8 cellular contexts compared by ENCODE assay signal in genomic region chr17:2071024-2071385, GRCh38. TPM values are rescaled to one million over a fixed set of nuclear protein-coding genes. Genes with fewer than 3 reads are reported as not detected.
DNase-seq lines count a peak whose midpoint lies in the region; ATAC-seq and TF ChIP-seq lines count a peak whose summit lies in the region.
"Had no signal": no experiment of that assay in that cellular context is flagged by ENCODE, and none has a peak within 500 bp of the region (broad histone marks: within the 10 kb centered on the region; RNA-seq: fewer than 3 reads in every experiment).

No MANE protein-coding gene starts in this region.

- no peaks in the 10 kb centered on the region for H3K79me2 ChIP-seq in KMS-11 (ENCODE audit: insufficient read depth, low read depth)

- peak overlapping the region; percentile 41; the same call in 1 of the 2 replicates for H3K9ac ChIP-seq in KMS-11

- H3K4me3 Mint-ChIP-seq in endothelial cell (ENCODE audit: unreplicated experiment): no peak overlapping the region

- peak overlapping the region; percentile 89 for H3K4me2 ChIP-seq in KMS-11

- WGBS in adrenal gland, 4 donors: 86 to 92% (median 87%) methylated on average over 6 of the region's 6 CpGs

- H2AFZ ChIP-seq in KMS-11 (ENCODE audit: low read depth): no peak overlapping the region

- H3K9me3 ChIP-seq in adrenal gland (replicated peaks in 1 of 3): no peaks in the 10 kb centered on the region
- no peaks in the 10 kb centered on the region for H3K9me3 ChIP-seq in gastrocnemius medialis

- H3K36me3 ChIP-seq in KMS-11 (ENCODE audit: insufficient read depth): no peaks in the 10 kb centered on the region
- peaks cover 0 to 8% of the 10 kb centered on the region in 2 donors for H3K36me3 ChIP-seq in adrenal gland (replicated peaks in 1 of 2)
- H3K36me3 ChIP-seq in gastrocnemius medialis: peaks cover 0 to 12% of the 10 kb centered on the region in 2 donors

- H3K36me3 Mint-ChIP-seq in endothelial cell (ENCODE audit: low read depth, unreplicated experiment): peaks cover 15% of the 10 kb centered on the region

- no peak overlapping the region for H3K27ac Mint-ChIP-seq in endothelial cell (ENCODE audit: unreplicated experiment)

- no peaks in the 10 kb centered on the region for H3K9me3 Mint-ChIP-seq in endothelial cell (ENCODE audit: unreplicated experiment)

- H3K27me3 Mint-ChIP-seq in endothelial cell (ENCODE audit: unreplicated experiment): peaks cover 5% of the 10 kb centered on the region

- TF ChIP-seq CTCF in KMS-11 (conservative IDR thresholded peaks at IDR 0.05; ENCODE audit: low read depth, low read length): no peak; the same call in none of the 2 replicates
- no peak for TF ChIP-seq CTCF in adrenal gland (IDR thresholded peaks at IDR 0.05)
- no peak for TF ChIP-seq CTCF in gastrocnemius medialis (IDR thresholded peaks at IDR 0.05 in 4 of 5, conservative IDR thresholded peaks at IDR 0.05 in 1 of 5)
- no peak for TF ChIP-seq CTCF in endothelial cell (IDR thresholded peaks at IDR 0.05; ENCODE audit: unreplicated experiment)

- TF ChIP-seq POLR2A in adrenal gland (IDR thresholded peaks at IDR 0.05) (no peak), gastrocnemius medialis (IDR thresholded peaks at IDR 0.05) (no peak)

- H3K27me3 ChIP-seq in KMS-11 (ENCODE audit: insufficient read depth, low read depth) (no peaks in the 10 kb centered on the region), adrenal gland (no peaks in the 10 kb centered on the region), gastrocnemius medialis (no peaks in the 10 kb centered on the region)

- H3K4me3 ChIP-seq in KMS-11 (IDR thresholded peaks at IDR 0.05; ENCODE audit: insufficient read depth, low read depth, low read length) (no peak overlapping the region), adrenal gland (no peak overlapping the region), gastrocnemius medialis (no peak overlapping the region)

- intact Hi-C loops in adrenal gland (cut with DNase I): no loop called here
- intact Hi-C loops in gastrocnemius medialis (cut with DNase I; ENCODE audit: low total_unique reads): no loop called here

- H3K27ac ChIP-seq in KMS-11 (peak overlapping the region; percentile 87), adrenal gland (peak overlapping the region in 4 of 5 donors; percentile 71 to 91 (median 82)), gastrocnemius medialis (peak overlapping the region; percentile 56 to 82 (median 80))

- H3K4me1 ChIP-seq in KMS-11 (ENCODE audit: low read depth, poor library complexity, severe bottlenecking) (peaks cover 46% of the 10 kb centered on the region), adrenal gland (replicated peaks in 1 of 2) (peaks cover 6 to 46% of the 10 kb centered on the region in 2 donors), gastrocnemius medialis (peaks cover 48 to 58% of the 10 kb centered on the region in 2 donors)

- DNase-seq in adrenal gland (no peak), gastrocnemius medialis (no peak), endothelial cell (ENCODE audit: low spot score) (no peak), NCI-H510A treated with DMSO at 0.1 percent for 48 hours (lab: John Stamatoyannopoulos, UW) (no peak)
- DNase-seq: erythroblast, SHP77 had no signal

- in situ Hi-C loops in gastrocnemius medialis (cut with MboI; ENCODE audit: low sequenced_read_pairs in 4 of 4): no loop called here

- no peak for ATAC-seq in gastrocnemius medialis
- no peak for ATAC-seq in GM18519 (IDR thresholded peaks at IDR 0.05; ENCODE audit: low FRiP score, unreplicated experiment)

- peaks cover 38% of the 10 kb centered on the region for H3K4me1 Mint-ChIP-seq in endothelial cell (ENCODE audit: unreplicated experiment)

- no peaks in the 10 kb centered on the region for H4K20me1 ChIP-seq in KMS-11 (ENCODE audit: insufficient read depth)

RNA-seq across cellular contexts. Expression of gene HIC1, which starts 16.1 kb away (rescaled TPM):
- total RNA-seq in adrenal gland: 10 to 100 TPM in 7 of 8 donors, 1 to 10 TPM in 1; 9.8 to 61.8 (median 31.5) TPM
- 10 to 100 TPM in 1 of 3 donors, 1 to 10 TPM in 1, under 1 TPM in 1; 0.92 to 16.7 (median 7.7) TPM for polyA plus RNA-seq in adrenal gland
- total RNA-seq in gastrocnemius medialis: 1 to 10 TPM; 4.6 to 9.6 (median 6.9) TPM
- 0.72 TPM for total RNA-seq in endothelial cell (ENCODE audit: unreplicated experiment)

RNA-seq across cellular contexts. Expression of gene OVCA2, which starts 29.2 kb away (rescaled TPM):
- total RNA-seq in adrenal gland (10 to 100 TPM; 37.2 to 75.9 (median 55.6) TPM), gastrocnemius medialis (10 to 100 TPM; 12.6 to 50.2 (median 34.4) TPM), endothelial cell (ENCODE audit: unreplicated experiment) (32.7 TPM)
- 100 to 1,000 TPM in 2 of 3 donors, 10 to 100 TPM in 1; 57.5 to 155 (median 102) TPM for polyA plus RNA-seq in adrenal gland

RNA-seq across cellular contexts. Expression of gene DPH1, which starts 41.1 kb away (rescaled TPM):
- total RNA-seq in adrenal gland: 10 to 100 TPM; 37.7 to 65.3 (median 57.7) TPM
- 100 to 1,000 TPM in 1 of 3 donors, 10 to 100 TPM in 2; 34.3 to 100 (median 69.7) TPM for polyA plus RNA-seq in adrenal gland
- total RNA-seq in gastrocnemius medialis: 10 to 100 TPM; 47.2 to 59.9 (median 57.7) TPM
- total RNA-seq in endothelial cell (ENCODE audit: unreplicated experiment): 27.1 TPM

RNA-seq across cellular contexts. Expression of gene RTN4RL1, which starts 45.9 kb away (rescaled TPM):
- total RNA-seq in adrenal gland (1 to 10 TPM; 5.1 to 9.4 (median 8.0) TPM), gastrocnemius medialis (1 to 10 TPM in 2 of 4 donors, under 1 TPM in 2; 0.31 to 1.7 (median 1.2) TPM), endothelial cell (ENCODE audit: unreplicated experiment) (not detected)
- polyA plus RNA-seq in adrenal gland: 1 to 10 TPM; 1.8 to 2.4 (median 1.9) TPM
